Comparison of ENCODE assay signal across 20 cellular contexts in the genomic region with DNA sequence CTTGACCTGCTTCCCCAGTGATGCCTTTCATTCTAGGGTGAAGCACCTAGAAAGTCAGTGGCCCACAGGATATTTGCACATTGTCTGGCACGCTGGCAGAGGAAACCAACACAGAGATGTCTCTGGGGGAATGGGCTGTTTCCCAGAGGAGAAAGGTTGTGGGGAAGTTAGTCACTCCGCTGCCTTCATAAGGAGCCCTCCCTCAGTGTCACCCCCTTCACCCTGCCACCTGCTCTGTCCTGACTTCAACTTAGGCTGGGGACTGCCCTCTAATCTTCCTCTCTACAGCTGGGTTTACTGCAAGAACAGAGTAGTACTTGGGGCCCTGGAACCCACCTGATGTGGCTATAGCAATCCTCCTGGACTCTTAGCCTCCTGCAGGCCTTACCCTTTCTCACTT. TPM values are rescaled to one million over a fixed set of nuclear protein-coding genes. Genes with fewer than 3 reads are reported as not detected.
"Had no signal": no experiment of that assay in that cellular context is flagged by ENCODE, and none has a peak within 500 bp of the region (broad histone marks: within the 10 kb centered on the region; RNA-seq: fewer than 3 reads in every experiment).

No MANE protein-coding gene starts in this region.

- H3K36me3 ChIP-seq: brain microvascular endothelial cell, prostate gland had no signal

- H3K27ac ChIP-seq: brain microvascular endothelial cell, coronary artery, esophagus squamous epithelium, prostate gland, right atrium auricular region, skin epidermis, suprapubic skin had no signal

- DNase-seq: activated CD4-positive, alpha-beta T cell treated with anti-CD3 and anti-CD28 coated beads, Interleukin-2, amount 50 U/mL, for 1 hour; activated CD8-positive, alpha-beta memory T cell treated with anti-CD3 and anti-CD28 coated beads, Interleukin-2, amount 50 U/mL, for 4 hours; activated naive CD4-positive, alpha-beta T cell treated with anti-CD3 and anti-CD28 coated beads for 36 hours; activated T-cell treated with anti-CD3 and anti-CD28 coated beads, Interleukin-2, amount 50 U/mL, for 4 hours; anterior cingulate cortex; brain microvascular endothelial cell; esophagus squamous epithelium; left colon; nephron progenitor cell; T-cell; T-helper 9 cell had no signal

- H3K9me3 ChIP-seq: esophagus squamous epithelium, prostate gland, right atrium auricular region, suprapubic skin had no signal

- H3K4me3 Mint-ChIP-seq: activated naive CD4-positive, alpha-beta T cell treated with anti-CD3 and anti-CD28 coated beads for 36 hours; activated T-cell treated with anti-CD3 and anti-CD28 coated beads, Interleukin-2, amount 50 U/mL, for 4 hours; nephron progenitor cell; stimulated activated naive CD8-positive, alpha-beta T cell treated with anti-CD3 and anti-CD28 coated beads, Interleukin-15, Interleukin-2, amounts not matched to agents 100 ng/mL and 50 ng/mL, for 24 hours; T-cell; type B pancreatic cell had no signal

- H3K4me3 ChIP-seq: coronary artery, esophagus squamous epithelium, lung, prostate gland, right atrium auricular region, skin epidermis, suprapubic skin had no signal

- ATAC-seq: activated T-cell treated with anti-CD3 and anti-CD28 coated beads, Interleukin-2, amount 50 U/mL, for 4 hours; left colon; SK-N-SH treated with all-trans-retinoic acid at 6 μM for 48 hours; T-cell had no signal

- H3K27me3 ChIP-seq: brain microvascular endothelial cell, esophagus squamous epithelium, right atrium auricular region, suprapubic skin had no signal

- H3K27ac Mint-ChIP-seq: activated naive CD4-positive, alpha-beta T cell treated with anti-CD3 and anti-CD28 coated beads for 36 hours; nephron progenitor cell; stimulated activated naive CD8-positive, alpha-beta T cell treated with anti-CD3 and anti-CD28 coated beads, Interleukin-15, Interleukin-2, amounts not matched to agents 100 ng/mL and 50 ng/mL, for 24 hours; T-cell; type B pancreatic cell had no signal

- H3K36me3 Mint-ChIP-seq: T-cell had no signal

- H3K9me3 Mint-ChIP-seq: activated naive CD4-positive, alpha-beta T cell treated with anti-CD3 and anti-CD28 coated beads for 36 hours; activated T-cell treated with anti-CD3 and anti-CD28 coated beads, Interleukin-2, amount 50 U/mL, for 4 hours; stimulated activated naive CD8-positive, alpha-beta T cell treated with anti-CD3 and anti-CD28 coated beads, Interleukin-15, Interleukin-2, amounts not matched to agents 100 ng/mL and 50 ng/mL, for 24 hours; T-cell; type B pancreatic cell had no signal

RNA-seq across cellular contexts. Expression of gene LAMB2, which starts 44.2 kb away (rescaled TPM):
- total RNA-seq: activated naive CD4-positive, alpha-beta T cell treated with anti-CD3 and anti-CD28 coated beads for 36 hours had no signal
